In the genomic region with DNA sequence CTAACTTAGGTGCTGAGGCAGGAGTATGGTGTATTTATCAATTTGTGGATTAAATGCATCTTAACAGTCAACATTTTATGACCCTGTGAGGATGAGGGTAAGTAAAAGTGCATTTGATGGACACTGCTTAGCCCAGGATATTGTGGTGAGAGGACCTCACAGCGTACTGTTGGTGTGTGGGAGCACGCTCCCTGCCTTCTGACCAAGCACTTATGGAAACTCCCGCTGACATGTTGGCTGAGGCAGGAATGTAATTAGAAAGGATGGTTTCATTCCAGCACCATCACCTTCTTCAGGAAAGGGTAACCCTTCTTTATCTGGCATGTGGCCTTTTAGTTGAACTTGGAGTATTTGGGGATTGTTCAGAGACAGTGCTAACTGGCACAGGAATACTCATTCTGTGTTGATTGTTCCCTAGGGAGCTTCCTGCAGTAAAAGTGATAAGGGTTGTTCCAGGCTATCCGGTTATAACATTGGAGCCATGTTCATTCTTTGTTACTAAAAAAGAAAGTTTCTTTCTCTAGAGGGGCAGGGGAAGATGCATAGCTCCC, we compare ENCODE assay signal across 19 cellular contexts. TPM values are rescaled to one million over a fixed set of nuclear protein-coding genes. Genes with fewer than 3 reads are reported as not detected.
DNase-seq lines count a peak whose midpoint lies in the region; ATAC-seq and TF ChIP-seq lines count a peak whose summit lies in the region.
"Had no signal": no experiment of that assay in that cellular context is flagged by ENCODE, and none has a peak within 500 bp of the region (broad histone marks: within the 10 kb centered on the region; RNA-seq: fewer than 3 reads in every experiment).

No MANE protein-coding gene starts in this region.

- intact Hi-C loops in left cardiac atrium (cut with DNase I) (no loop called here), Right ventricle myocardium superior (cut with DNase I) (no loop called here), CD14-positive monocyte (cut with micrococcal nuclease) (no loop called here)

- DNase-seq in left cardiac atrium: no peak
- no peak for DNase-seq in Right ventricle myocardium superior
- DNase-seq in NCI-H526 treated with DMSO at 0.1 percent for 48 hours (lab: John Stamatoyannopoulos, UW): peak; percentile 31
- no peak for DNase-seq in left lobe of liver (ENCODE audit: low spot score)
- DNase-seq in progenitor cell of endocrine pancreas (ENCODE audit: low spot score, unreplicated experiment): no peak
- DNase-seq in CD14-positive monocyte (ENCODE audit: low spot score): no peak
- no peak for DNase-seq in anterior cingulate cortex (lab: John Stamatoyannopoulos, UW)
- DNase-seq in glutamatergic neuron: no peak
- DNase-seq: C1 segment of cervical spinal cord, DMS 273 treated with DMSO at 0.1 percent for 48 hours, GF-D8, HFFc6, Kasumi-1, NCI-H1417, NCI-H187 treated with DMSO at 0.1 percent for 48 hours, NCI-H2171 treated with DMSO at 0.1 percent for 48 hours, NCI-H774, PC-9 had no signal

- H3K27ac Mint-ChIP-seq in progenitor cell of endocrine pancreas: peak overlapping the region; percentile 6
- H3K27ac Mint-ChIP-seq in CD14-positive monocyte: no peak overlapping the region
- H3K27ac Mint-ChIP-seq in glutamatergic neuron (ENCODE audit: unreplicated experiment): no peak overlapping the region
- H3K27ac Mint-ChIP-seq: IgD-negative memory B cell had no signal

- H3K4me3 Mint-ChIP-seq in progenitor cell of endocrine pancreas (ENCODE audit: low read depth) (no peak overlapping the region), CD14-positive monocyte (no peak overlapping the region), glutamatergic neuron (ENCODE audit: unreplicated experiment) (no peak overlapping the region)
- H3K4me3 Mint-ChIP-seq: HFFc6, IgD-negative memory B cell had no signal

- peaks cover 7% of the 10 kb centered on the region for H3K4me1 Mint-ChIP-seq in progenitor cell of endocrine pancreas (ENCODE audit: low read depth)
- H3K4me1 Mint-ChIP-seq in CD14-positive monocyte: peaks cover 13% of the 10 kb centered on the region
- peaks cover 7% of the 10 kb centered on the region for H3K4me1 Mint-ChIP-seq in glutamatergic neuron (ENCODE audit: low read depth, unreplicated experiment)

- H3K9me3 Mint-ChIP-seq in progenitor cell of endocrine pancreas (ENCODE audit: low read depth): peaks cover 4% of the 10 kb centered on the region
- H3K9me3 Mint-ChIP-seq in CD14-positive monocyte: no peaks in the 10 kb centered on the region
- peaks cover 1% of the 10 kb centered on the region for H3K9me3 Mint-ChIP-seq in glutamatergic neuron (ENCODE audit: unreplicated experiment)

- H3K36me3 Mint-ChIP-seq in progenitor cell of endocrine pancreas (ENCODE audit: insufficient read depth): no peaks in the 10 kb centered on the region
- no peaks in the 10 kb centered on the region for H3K36me3 Mint-ChIP-seq in CD14-positive monocyte
- peaks cover 6% of the 10 kb centered on the region for H3K36me3 Mint-ChIP-seq in glutamatergic neuron (ENCODE audit: unreplicated experiment)
- H3K36me3 Mint-ChIP-seq: IgD-negative memory B cell had no signal

- TF ChIP-seq CTCF in progenitor cell of endocrine pancreas (IDR thresholded peaks at IDR 0.05; ENCODE audit: unreplicated experiment) (no peak), CD14-positive monocyte (IDR thresholded peaks at IDR 0.05) (no peak), glutamatergic neuron (IDR thresholded peaks at IDR 0.05; ENCODE audit: partially characterized antibody, unreplicated experiment) (no peak)

- peak; percentile 49 to 59 for ATAC-seq in left cardiac atrium
- ATAC-seq in Right ventricle myocardium superior (ENCODE audit: poor library complexity): no peak
- peak; percentile 43 for ATAC-seq in left lobe of liver

- H3K27me3 Mint-ChIP-seq in progenitor cell of endocrine pancreas (peaks cover 12% of the 10 kb centered on the region), CD14-positive monocyte (ENCODE audit: low read depth in 3 of 3) (peaks cover 0 to 2% (median 0%) of the 10 kb centered on the region in 3 donors), glutamatergic neuron (ENCODE audit: unreplicated experiment) (peaks cover 3% of the 10 kb centered on the region)

RNA-seq across cellular contexts. Expression of a gene that starts 11.7 kb away (rescaled TPM):
- total RNA-seq in left cardiac atrium (100 to 1,000 TPM; 376 to 503 TPM), Right ventricle myocardium superior (209 TPM), left lobe of liver (46.9 TPM), progenitor cell of endocrine pancreas (210 and 225 TPM in 2 replicates), glutamatergic neuron (ENCODE audit: unreplicated experiment) (206 TPM)
- polyA plus RNA-seq in CD14-positive monocyte: under 1 TPM; 0.13 to 0.44 TPM
- polyA plus RNA-seq: IgD-negative memory B cell had no signal
